In genomic region chr2:36373149-36373880, GRCh38 we compare ENCODE assay signal across 10 cellular contexts. TPM values are rescaled to one million over a fixed set of nuclear protein-coding genes. Genes with fewer than 3 reads are reported as not detected.
A peak's percentile ranks its signal among the peaks of the same experiment; 100 is the strongest.
DNase-seq lines count a peak whose midpoint lies in the region; ATAC-seq, FAIRE-seq and TF ChIP-seq lines count a peak whose summit lies in the region.
"Had no signal": no experiment of that assay in that cellular context is flagged by ENCODE, and none has a peak within 500 bp of the region (broad histone marks: within the 10 kb centered on the region; RNA-seq: fewer than 3 reads in every experiment).

No MANE protein-coding gene starts in this region.

- H3K4me2 ChIP-seq in A549 = peak overlapping the region; percentile 90

- no peaks in the 10 kb centered on the region for H3K9me3 Mint-ChIP-seq in chondrocyte (ENCODE audit: low read depth)

- FAIRE-seq in A549 (lab: Jason Lieb, UNC) = peak; percentile 97

- no peak for TF ChIP-seq CTCF in A549 (IDR thresholded peaks at IDR 0.05)
- TF ChIP-seq CTCF in chondrocyte (IDR thresholded peaks at IDR 0.05) = no peak
- TF ChIP-seq CTCF in adrenal gland (IDR thresholded peaks at IDR 0.05) = no peak

- H3K4me1 ChIP-seq in A549 (peaks cover 100% of the 10 kb centered on the region), mesodermal cell (ENCODE audit: control insufficient read depth, insufficient read depth, low read length, poor library complexity, severe bottlenecking) (peaks cover 81% of the 10 kb centered on the region), adrenal gland (replicated peaks in 1 of 2) (peaks cover 10 to 40% of the 10 kb centered on the region in 2 donors)

- peak; percentile 17 to 37 for ATAC-seq in A549

- CTCF ChIA-PET in A549 (lab: Yijun Ruan, JAX) = interaction anchor here (0.6 to 6.5 kb wide), 25 partner anchors 9 to 380 kb away, joined by 3 to 37 read pairs (median 4); partner anchors contain the start of gene CRIM1

- intact Hi-C loops in adrenal gland (cut with DNase I) = no loop called here

- H3K4me3 ChIP-seq in A549 = peak overlapping the region; percentile 17; the same call in 1 of the 3 replicates
- H3K4me3 ChIP-seq in mesodermal cell (ENCODE audit: extremely low read depth, insufficient read depth, low read length, poor library complexity, severe bottlenecking) = no peak overlapping the region
- no peak overlapping the region for H3K4me3 ChIP-seq in adrenal gland

- H3K9me3 ChIP-seq in A549 = no peaks in the 10 kb centered on the region
- no peaks in the 10 kb centered on the region for H3K9me3 ChIP-seq in mesodermal cell (ENCODE audit: control insufficient read depth, low read length)
- no peaks in the 10 kb centered on the region for H3K9me3 ChIP-seq in adrenal gland (replicated peaks in 1 of 3)

- H3K27me3 Mint-ChIP-seq in chondrocyte (ENCODE audit: low read depth) = no peaks in the 10 kb centered on the region

- H3K36me3 ChIP-seq in mesodermal cell (ENCODE audit: control insufficient read depth, insufficient read depth, low read length) (peaks cover 21% of the 10 kb centered on the region), adrenal gland (replicated peaks in 1 of 2) (no peaks in the 10 kb centered on the region)

- POLR2A ChIA-PET in A549 (lab: Yijun Ruan, JAX) = interaction anchor here (0.7 to 1.0 kb wide), 2 partner anchors 11 to 17 kb away, joined by 3 to 4 read pairs; partner anchors contain the start of gene CRIM1

- TF ChIP-seq POLR2A in A549 (IDR thresholded peaks at IDR 0.05; ENCODE audit: low read length) (no peak), adrenal gland (IDR thresholded peaks at IDR 0.05) (no peak)

- TF ChIP-seq EP300 in A549 (IDR thresholded peaks at IDR 0.05) = peak; percentile 56 to 67; a peak in 3 of 5 replicates

- H3K27ac Mint-ChIP-seq in chondrocyte (ENCODE audit: unreplicated experiment) = peak overlapping the region; percentile 87

- no peaks in the 10 kb centered on the region for H3K36me3 Mint-ChIP-seq in chondrocyte (ENCODE audit: low read depth)

- peak overlapping the region; percentile 75 to 88 for H3K27ac ChIP-seq in A549
- peak overlapping the region; percentile 5 for H3K27ac ChIP-seq in mesodermal cell (ENCODE audit: low read depth, low read length, severe bottlenecking)
- H3K27ac ChIP-seq in adrenal gland = peak overlapping the region in 1 of 5 donors; percentile 62

- DNase-seq in A549 (ENCODE audit: low read depth in 1 of 2, low spot score in 1 of 2) = peak in 1 of 2 experiments; percentile 85
- peak; percentile 59 for DNase-seq in HT1080 (ENCODE audit: low read depth)
- DNase-seq in chondrocyte (ENCODE audit: low spot score) = no peak
- no peak for DNase-seq in nucleus accumbens (lab: John Stamatoyannopoulos, UW)
- no peak for DNase-seq in activated effector memory CD4-positive, alpha-beta T cell treated with anti-CD3 and anti-CD28 coated beads, Interleukin-2, amount 50 U/mL, for 16 hours
- DNase-seq in AML-193 (lab: John Stamatoyannopoulos, UW) = no peak
- no peak for DNase-seq in adrenal gland
- DNase-seq: activated naive CD4-positive, alpha-beta T cell treated with anti-CD3 and anti-CD28 coated beads, Interleukin-2, amount 50 U/mL, for 16 hours; islet precursor cell had no signal

- WGBS in A549 (ENCODE audit: missing lambda C conversion rate) = 19% methylated on average over 8 of the region's 8 CpGs
- 95 to 98% methylated on average over 6 to 7 of the region's 8 CpGs for WGBS in mesodermal cell (ENCODE audit: insufficient coverage in 2 of 2), 2 experiments
- WGBS in adrenal gland, 4 donors = 89 to 92% (median 90%) methylated on average over 8 of the region's 8 CpGs

- peak overlapping the region; percentile 17 for H3K4me3 Mint-ChIP-seq in chondrocyte (ENCODE audit: unreplicated experiment)

- TF ChIP-seq RAD21 in A549 (conservative IDR thresholded peaks at IDR 0.05 in 1 of 2, IDR thresholded peaks at IDR 0.05 in 1 of 2) = peak in 1 of 2 experiments; percentile 26; a peak in 2 of 5 replicates

- H3K27me3 ChIP-seq in adrenal gland = no peaks in the 10 kb centered on the region

- peaks cover 88% of the 10 kb centered on the region for H3K4me1 Mint-ChIP-seq in chondrocyte (ENCODE audit: low read depth)

TF ChIP-seq in A549, 52 proteins besides CTCF, POLR2A, EP300 and RAD21 (continues in another document):
- TF ChIP-seq KDM5A (IDR thresholded peaks at IDR 0.05) = no peak
- peak; percentile 41; the same call in 1 of the 2 replicates for TF ChIP-seq HES2 (IDR thresholded peaks at IDR 0.05)
- TF ChIP-seq RFX5 (IDR thresholded peaks at IDR 0.05) = no peak
- TF ChIP-seq HMGXB4 (CRISPR knock-in tag; IDR thresholded peaks at IDR 0.05; ENCODE audit: borderline replicate concordance) = no peak; the same call in 1 of the 2 replicates
- TF ChIP-seq SMC3 (IDR thresholded peaks at IDR 0.05) = no peak
- TF ChIP-seq GATA3 (IDR thresholded peaks at IDR 0.05; ENCODE audit: borderline replicate concordance) = peak; percentile 76; the same call in 1 of the 2 replicates
- TF ChIP-seq PBX3 (IDR thresholded peaks at IDR 0.05) = no peak
- no peak for TF ChIP-seq CHD2 (IDR thresholded peaks at IDR 0.05; ENCODE audit: low read length, partially characterized antibody)
- no peak for TF ChIP-seq RCOR1 (IDR thresholded peaks at IDR 0.05; ENCODE audit: low read depth, low read length)
- 0 out of 2 replicates have a peak, but pooled peaks have one; percentile 10 for TF ChIP-seq FOSL2 (IDR thresholded peaks at IDR 0.05)
- TF ChIP-seq FOSL2 (CRISPR knock-in tag; IDR thresholded peaks at IDR 0.05) = 0 out of 2 replicates have a peak, but pooled peaks have one; percentile 27
- no peak for TF ChIP-seq FOSB (CRISPR knock-in tag; IDR thresholded peaks at IDR 0.05)
- no peak for TF ChIP-seq EHMT2 (IDR thresholded peaks at IDR 0.05; ENCODE audit: low read depth)
- TF ChIP-seq HDAC2 (IDR thresholded peaks at IDR 0.05) = no peak
- TF ChIP-seq NR3C1 (IDR thresholded peaks at IDR 0.05) = no peak
- TF ChIP-seq TFCP2L1 (CRISPR knock-in tag; IDR thresholded peaks at IDR 0.05) = no peak
- TF ChIP-seq MAX (IDR thresholded peaks at IDR 0.05) = peak; percentile 25
- no peak for TF ChIP-seq JUNB (IDR thresholded peaks at IDR 0.05)
- no peak for TF ChIP-seq RNF2 (IDR thresholded peaks at IDR 0.05; ENCODE audit: borderline replicate concordance, low read depth)
- 0 out of 2 replicates have a peak, but pooled peaks have one; percentile 37 for TF ChIP-seq ATOH8 (CRISPR knock-in tag; IDR thresholded peaks at IDR 0.05; ENCODE audit: low read depth)
- peak; percentile 31; the same call in 1 of the 2 replicates for TF ChIP-seq POLR2AphosphoS2 (conservative IDR thresholded peaks at IDR 0.05; ENCODE audit: low read length)
- TF ChIP-seq TP53 (CRISPR knock-in tag; IDR thresholded peaks at IDR 0.05) = no peak
- TF ChIP-seq HOXA7 (CRISPR knock-in tag; IDR thresholded peaks at IDR 0.05) = peak; percentile 63; the same call in 1 of the 2 replicates

RNA-seq across cellular contexts. Expression of gene CRIM1, which starts 17.7 kb away (rescaled TPM):
- polyA plus RNA-seq in A549 (2011; rRNA removed) (208 and 275 TPM in 2 replicates), A549 (2017; fragmentation: RNase III; extraction: RNeasy Plus Mini Kit Qiagen cat#74134 plus additional on column Dnase treatment) (127 to 135 TPM (median 130 TPM) in 3 replicates), adrenal gland (10 to 100 TPM in 2 of 3 donors, 1 to 10 TPM in 1; 7.6 to 12.4 (median 10.8) TPM)
- polyA plus RNA-seq in A549 (2012; cell fraction: cytosol; rRNA removed) = 133 and 166 TPM in 2 replicates
- 215 and 283 TPM in 2 replicates for polyA plus RNA-seq in A549 (2012; cell fraction: nucleus; rRNA removed)
- polyA minus RNA-seq in A549 (2011; rRNA and poly(A)+ RNA removed) = 997 and 1,171 TPM in 2 replicates
- 113 and 135 TPM in 2 replicates for total RNA-seq in HT1080 (2014; rRNA removed; shearing (Covaris generic))
- polyA plus RNA-seq in HT1080 (2015; cell fraction: cytosol; rRNA removed) = 162 and 192 TPM in 2 replicates
- 374 and 390 TPM in 2 replicates for polyA plus RNA-seq in HT1080 (2015; cell fraction: nucleus; rRNA removed)
- total RNA-seq in chondrocyte (99.5 to 194 TPM (median 184 TPM) in 3 replicates), adrenal gland (10 to 100 TPM; 19.1 to 66.3 (median 41.8) TPM)
- 45.4 TPM for polyA plus RNA-seq in mesodermal cell (2013, experiment 1 of 2)
- polyA plus RNA-seq in mesodermal cell (2013, experiment 2 of 2) = 32.6 TPM
